ENCODE assay signal across 8 cellular contexts in the genomic region with DNA sequence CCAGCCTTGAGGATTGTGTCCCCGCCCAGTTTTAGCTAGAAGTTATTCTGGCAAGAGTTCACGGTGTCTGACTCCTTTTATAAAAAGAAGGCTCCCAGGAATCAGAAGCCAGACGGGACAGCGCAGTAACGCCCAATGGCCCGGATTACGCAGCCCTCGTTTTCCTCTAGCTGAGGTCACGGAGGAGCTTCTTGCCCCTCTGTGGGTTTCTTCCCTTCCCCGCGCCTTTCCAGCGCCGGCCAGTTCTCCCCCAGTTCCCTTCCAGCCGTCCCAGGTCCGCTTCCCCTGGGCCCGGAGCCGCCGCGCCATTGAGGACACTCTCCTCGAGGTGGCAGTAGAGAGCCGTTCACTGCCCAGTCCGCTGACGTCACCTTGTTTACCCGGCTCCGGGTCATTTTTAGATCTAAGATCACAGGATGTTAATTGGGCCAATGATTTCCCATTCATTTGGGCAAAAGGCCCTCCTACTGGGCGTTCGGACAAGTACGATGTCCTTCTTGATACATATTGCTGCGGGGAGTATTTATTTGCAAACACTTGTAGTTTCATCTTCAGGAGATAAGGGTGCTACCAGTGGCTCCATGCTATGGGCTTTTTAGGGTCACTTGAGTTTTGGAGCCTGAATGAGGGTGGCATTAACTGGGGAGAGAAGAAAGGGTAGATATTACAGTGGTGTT.
DNase-seq lines count a peak whose midpoint lies in the region; ATAC-seq and TF ChIP-seq lines count a peak whose summit lies in the region.

No MANE protein-coding gene starts in this region.

- ATAC-seq in GM21423 (IDR thresholded peaks at IDR 0.05; ENCODE audit: unreplicated experiment), result peak; percentile 54

- no peaks in the 10 kb centered on the region for H3K79me2 ChIP-seq in PC-9 (ENCODE audit: low read depth)

- TF ChIP-seq CTCF in PC-9 (conservative IDR thresholded peaks at IDR 0.05) (peak; percentile 99), esophagus muscularis mucosa (IDR thresholded peaks at IDR 0.05) (peak; percentile 93 to 98 (median 93))

- DNase-seq in COR-L47 (lab: John Stamatoyannopoulos, UW) (peak; percentile 54), KBM-7 (peak; percentile 89), PC-9 (peak; percentile 66 to 87), esophagus muscularis mucosa (ENCODE audit: extremely low spot score) (no peak)
- peak; percentile 92 to 93 for DNase-seq in activated T-cell treated with anti-CD3 and anti-CD28 coated beads, Interleukin-2, amount 50 U/mL, for 48 hours
- DNase-seq in stimulated activated CD8-positive, alpha-beta memory T cell treated with anti-CD3 and anti-CD28 coated beads, Interleukin-4, amount 100 ng/mL, for 48 hours, result peak; percentile 94

- TF ChIP-seq POLR2A in esophagus muscularis mucosa (IDR thresholded peaks at IDR 0.05; ENCODE audit: low read depth), result no peak

- no peak for TF ChIP-seq EP300 in esophagus muscularis mucosa (IDR thresholded peaks at IDR 0.05)

- no peak overlapping the region for H3K27ac ChIP-seq in PC-9
- peak overlapping the region; percentile 52 to 78 (median 70) for H3K27ac ChIP-seq in esophagus muscularis mucosa (replicated peaks in 1 of 4)
- H3K27ac ChIP-seq in muscle layer of duodenum (ENCODE audit: low read length), result peak overlapping the region; percentile 57

- POLR2A ChIA-PET in PC-9 (lab: Charles Lee; ENCODE audit: unreplicated experiment), result interaction anchor here (0.6 kb wide), 1 partner anchor 234 kb away, joined by 5 read pairs; no protein-coding TSS in a partner anchor

- H3K4me1 ChIP-seq in PC-9 (replicated peaks; ENCODE audit: insufficient read depth) (peaks cover 10% of the 10 kb centered on the region; the same call in 1 of the 2 replicates), esophagus muscularis mucosa (peaks cover 9 to 18% (median 16%) of the 10 kb centered on the region in 4 donors), muscle layer of duodenum (ENCODE audit: control insufficient read depth in 1 of 2, insufficient read depth in 2 of 2, low read length in 2 of 2) (no peaks in the 10 kb centered on the region)

- H3K36me3 ChIP-seq in PC-9 (ENCODE audit: low read depth), result no peaks in the 10 kb centered on the region
- H3K36me3 ChIP-seq in esophagus muscularis mucosa, result no peaks in the 10 kb centered on the region
- H3K36me3 ChIP-seq in muscle layer of duodenum (ENCODE audit: control insufficient read depth in 1 of 2, insufficient read depth in 2 of 2, low read length in 2 of 2), result no peaks in the 10 kb centered on the region

- H4K20me1 ChIP-seq in PC-9 (ENCODE audit: insufficient read depth), result no peaks in the 10 kb centered on the region

- intact Hi-C loops in PC-9 (cut with micrococcal nuclease; ENCODE audit: unreplicated experiment), result loop anchor here (1.0 to 5.0 kb wide), 6 partner anchors 81 to 870 kb away; partner anchors contain the start of gene PPM1B
- intact Hi-C loops in esophagus muscularis mucosa (cut with DNase I), result loop anchor here (2.0 kb wide), 1 partner anchor 206 kb away; no protein-coding TSS in a partner anchor

- CTCF ChIA-PET in PC-9 (lab: Charles Lee), result interaction anchor here (0.7 kb wide), 2 partner anchors 101 to 205 kb away, joined by 3 to 8 read pairs; no protein-coding TSS in a partner anchor

- H3F3A ChIP-seq in PC-9 (ENCODE audit: insufficient read depth, low read depth), result no peaks in the 10 kb centered on the region

- H3K4me3 ChIP-seq in PC-9 (peak overlapping the region; percentile 42; the same call in 1 of the 2 replicates), esophagus muscularis mucosa (peak overlapping the region; percentile 41 to 56 (median 46)), muscle layer of duodenum (ENCODE audit: low read depth in 1 of 2, low read length in 2 of 2) (peak overlapping the region; percentile 47 to 64)

- H3K27me3 ChIP-seq in PC-9 (ENCODE audit: insufficient read depth, low read depth) (no peaks in the 10 kb centered on the region), esophagus muscularis mucosa (no peaks in the 10 kb centered on the region), muscle layer of duodenum (ENCODE audit: low read depth, low read length) (no peaks in the 10 kb centered on the region)

- H3K4me2 ChIP-seq in PC-9, result peak overlapping the region; percentile 81

- H3K9me3 ChIP-seq in PC-9 (ENCODE audit: insufficient read depth, low read depth) (no peaks in the 10 kb centered on the region), esophagus muscularis mucosa (no peaks in the 10 kb centered on the region), muscle layer of duodenum (ENCODE audit: control insufficient read depth in 1 of 2, low read length in 2 of 2) (no peaks in the 10 kb centered on the region)

- peak overlapping the region; percentile 72 for H2AFZ ChIP-seq in PC-9

- no TSS peak for BruUV-seq in PC-9 (replicated peaks; lab: Mats Ljungman, UMichigan)

- no peaks in the 10 kb centered on the region for H3K9me2 ChIP-seq in PC-9 (ENCODE audit: insufficient read depth)

- 9% methylated on average over 18 of the region's 29 CpGs for WGBS in esophagus muscularis mucosa

- in situ Hi-C loops in KBM-7 (cut with MboI; ENCODE audit: low pct_unique_long_range_greater_than_20kb, low sequenced_read_pairs), result no loop called here
